12 cellular contexts compared by ENCODE assay signal in genomic region chr11:5703741-5704536, GRCh38. TPM values are rescaled to one million over a fixed set of nuclear protein-coding genes. Genes with fewer than 3 reads are reported as not detected.
DNase-seq lines count a peak whose midpoint lies in the region; ATAC-seq and TF ChIP-seq lines count a peak whose summit lies in the region.
"Had no signal": no experiment of that assay in that cellular context is flagged by ENCODE, and none has a peak within 500 bp of the region (broad histone marks: within the 10 kb centered on the region; RNA-seq: fewer than 3 reads in every experiment).

No MANE protein-coding gene starts in this region.

- CTCF ChIA-PET in PC-9 (lab: Charles Lee), result no interaction called here

- no peaks in the 10 kb centered on the region for H3K27me3 ChIP-seq in PC-9 (ENCODE audit: insufficient read depth, low read depth)
- no peaks in the 10 kb centered on the region for H3K27me3 ChIP-seq in SJCRH30
- H3K27me3 ChIP-seq in MG63, result no peaks in the 10 kb centered on the region

- no peaks in the 10 kb centered on the region for H3K79me2 ChIP-seq in PC-9 (ENCODE audit: low read depth)

- peaks cover 9 to 41% of the 10 kb centered on the region in 2 donors for H3K4me1 Mint-ChIP-seq in effector memory CD8-positive, alpha-beta T cell (ENCODE audit: low read depth in 2 of 2)

- H3K4me3 ChIP-seq in PC-9 (no peak overlapping the region), SJCRH30 (no peak overlapping the region), MG63 (no peak overlapping the region)
- H3K4me3 ChIP-seq: skin epidermis had no signal

- H3K27me3 Mint-ChIP-seq in effector memory CD8-positive, alpha-beta T cell, result no peaks in the 10 kb centered on the region

- H3K4me1 ChIP-seq in PC-9 (replicated peaks; ENCODE audit: insufficient read depth) (no peaks in the 10 kb centered on the region), SJCRH30 (no peaks in the 10 kb centered on the region)

- H3F3A ChIP-seq in PC-9 (ENCODE audit: insufficient read depth, low read depth), result no peaks in the 10 kb centered on the region

- H3K4me2 ChIP-seq in PC-9, result no peak overlapping the region

- H4K20me1 ChIP-seq in PC-9 (ENCODE audit: insufficient read depth), result no peaks in the 10 kb centered on the region

- no TSS peak for BruUV-seq in PC-9 (replicated peaks; lab: Mats Ljungman, UMichigan)

- H2AFZ ChIP-seq in PC-9, result no peak overlapping the region

- TF ChIP-seq CTCF in PC-9 (conservative IDR thresholded peaks at IDR 0.05), result no peak

- H3K4me3 Mint-ChIP-seq in effector memory CD8-positive, alpha-beta T cell, result peak overlapping the region in 1 of 2 donors; percentile 23

- no peaks in the 10 kb centered on the region for H3K9me3 ChIP-seq in PC-9 (ENCODE audit: insufficient read depth, low read depth)
- H3K9me3 ChIP-seq in SJCRH30 (replicated peaks), result no peaks in the 10 kb centered on the region
- no peaks in the 10 kb centered on the region for H3K9me3 ChIP-seq in MG63

- H3K36me3 ChIP-seq in PC-9 (ENCODE audit: low read depth) (no peaks in the 10 kb centered on the region), SJCRH30 (no peaks in the 10 kb centered on the region), MG63 (no peaks in the 10 kb centered on the region)

- no peaks in the 10 kb centered on the region for H3K9me3 Mint-ChIP-seq in effector memory CD8-positive, alpha-beta T cell

- H3K9me2 ChIP-seq in PC-9 (ENCODE audit: insufficient read depth), result no peaks in the 10 kb centered on the region

- H3K27ac ChIP-seq in PC-9 (no peak overlapping the region), SJCRH30 (no peak overlapping the region)
- H3K27ac ChIP-seq: skin epidermis had no signal

- DNase-seq in effector memory CD8-positive, alpha-beta T cell, result no peak
- DNase-seq in PC-9, result no peak
- no peak for DNase-seq in SJCRH30
- DNase-seq in medulla oblongata (ENCODE audit: extremely low spot score), result no peak
- no peak for DNase-seq in MG63
- DNase-seq: NCI-H1092 treated with DMSO at 0.1 percent for 48 hours, T-helper 2 cell had no signal

- H3K36me3 Mint-ChIP-seq in effector memory CD8-positive, alpha-beta T cell (ENCODE audit: insufficient read depth), result peaks cover 88% of the 10 kb centered on the region

- peak; percentile 96 for ATAC-seq in GM18861 (IDR thresholded peaks at IDR 0.05; ENCODE audit: unreplicated experiment)
- ATAC-seq in GM21423 (IDR thresholded peaks at IDR 0.05; ENCODE audit: unreplicated experiment), result peak; percentile 85
- ATAC-seq in HG03108 (IDR thresholded peaks at IDR 0.05; ENCODE audit: unreplicated experiment), result peak; percentile 65
- ATAC-seq in effector memory CD8-positive, alpha-beta T cell (replicated peaks), result peak; percentile 26

- peak overlapping the region; percentile 39 to 86 for H3K27ac Mint-ChIP-seq in effector memory CD8-positive, alpha-beta T cell

- intact Hi-C loops in PC-9 (cut with micrococcal nuclease; ENCODE audit: unreplicated experiment), result no loop called here

- POLR2A ChIA-PET in PC-9 (lab: Charles Lee; ENCODE audit: unreplicated experiment), result no interaction called here

RNA-seq across cellular contexts. Expression of gene TRIM22, which starts 14.3 kb away (rescaled TPM):
- total RNA-seq in PC-9 (2021), result 0.81 and 1.9 TPM in 2 replicates
- total RNA-seq in SJCRH30 (2014; rRNA removed; shearing (Covaris generic)), result 0.30 and 0.65 TPM in 2 replicates
- total RNA-seq in MG63 (2014; rRNA removed; shearing (Covaris generic); ENCODE audit: low replicate concordance), result 1.7 and 8.8 TPM in 2 replicates

RNA-seq across cellular contexts. Expression of gene TRIM5, which starts 19.1 kb away (rescaled TPM):
- 19.1 and 20.5 TPM in 2 replicates for total RNA-seq in PC-9 (2021)
- 10.2 and 10.5 TPM in 2 replicates for total RNA-seq in SJCRH30 (2014; rRNA removed; shearing (Covaris generic))
- 29.9 and 33.9 TPM in 2 replicates for total RNA-seq in MG63 (2014; rRNA removed; shearing (Covaris generic); ENCODE audit: low replicate concordance)

RNA-seq across cellular contexts. Expression of gene OR56B1, which starts 32.3 kb away (rescaled TPM):
- total RNA-seq in PC-9 (2021), result not detected in 2 replicates
- not detected in 2 replicates for total RNA-seq in SJCRH30 (2014; rRNA removed; shearing (Covaris generic))
- not detected in 2 replicates for total RNA-seq in MG63 (2014; rRNA removed; shearing (Covaris generic); ENCODE audit: low replicate concordance)
- total RNA-seq: endothelial cell of umbilical vein had no signal

RNA-seq across cellular contexts. Expression of gene OR52N4, which starts 50.1 kb away (rescaled TPM):
- total RNA-seq in PC-9 (2021), result not detected in 2 replicates
- not detected in 2 replicates for total RNA-seq in SJCRH30 (2014; rRNA removed; shearing (Covaris generic))
- not detected in 2 replicates for total RNA-seq in MG63 (2014; rRNA removed; shearing (Covaris generic); ENCODE audit: low replicate concordance)
- total RNA-seq: endothelial cell of umbilical vein had no signal

Comparison
In these comparisons a context has a peak if more than half of its experiments do, and no peak if none do; other contexts are left out.
1. ATAC-seq: peak in every context shown above with its lines; median percentile 96 in GM18861; 85 in GM21423; 65 in HG03108; 26 in effector memory CD8-positive, alpha-beta T cell.